In genomic region chr9:96436063-96436455, GRCh38 we compare ENCODE assay signal across 23 cellular contexts. TPM values are rescaled to one million over a fixed set of nuclear protein-coding genes. Genes with fewer than 3 reads are reported as not detected.
A peak's percentile ranks its signal among the peaks of the same experiment; 100 is the strongest.
DNase-seq lines count a peak whose midpoint lies in the region; ATAC-seq and TF ChIP-seq lines count a peak whose summit lies in the region.
"Had no signal": no experiment of that assay in that cellular context is flagged by ENCODE, and none has a peak within 500 bp of the region (broad histone marks: within the 10 kb centered on the region; RNA-seq: fewer than 3 reads in every experiment).

No MANE protein-coding gene starts in this region.

- intact Hi-C loops in CD8-positive, alpha-beta T cell (cut with DNase I, micrococcal nuclease): no loop called here

- no peak overlapping the region for H3K4me3 ChIP-seq in CD8-positive, alpha-beta T cell (ENCODE audit: low read depth, low read length)
- H3K4me3 ChIP-seq: hepatocyte, lung, thyroid gland had no signal

- H3K4me1 ChIP-seq in CD8-positive, alpha-beta T cell (ENCODE audit: insufficient read depth, low read length): no peaks in the 10 kb centered on the region
- H3K4me1 ChIP-seq: parathyroid adenoma, thyroid gland had no signal

- no peaks in the 10 kb centered on the region for H3K27me3 Mint-ChIP-seq in CD8-positive, alpha-beta T cell (ENCODE audit: low read depth)
- H3K27me3 Mint-ChIP-seq in natural killer cell treated with Interleukin-12 subunit alpha and Interleukin-12 subunit beta and Interleukin-15 and Interleukin-18, amount 100 ng/mL, for 72 hours: peaks cover 0 to 3% of the 10 kb centered on the region in 2 donors

- H3K27ac ChIP-seq in CD8-positive, alpha-beta T cell (ENCODE audit: low read depth, low read length): no peak overlapping the region
- H3K27ac ChIP-seq: C4-2B, hepatocyte, parathyroid adenoma, thyroid gland had no signal

- H3K4me3 Mint-ChIP-seq in CD8-positive, alpha-beta T cell: no peak overlapping the region
- H3K4me3 Mint-ChIP-seq in natural killer cell treated with Interleukin-12 subunit alpha and Interleukin-12 subunit beta and Interleukin-15 and Interleukin-18, amount 100 ng/mL, for 72 hours: no peak overlapping the region
- H3K4me3 Mint-ChIP-seq: activated T-cell treated with anti-CD3 and anti-CD28 coated beads, Interleukin-2, amount 50 U/mL, for 24 hours; nephron had no signal

- no peaks in the 10 kb centered on the region for H3K9me3 Mint-ChIP-seq in CD8-positive, alpha-beta T cell
- no peaks in the 10 kb centered on the region for H3K9me3 Mint-ChIP-seq in natural killer cell treated with Interleukin-12 subunit alpha and Interleukin-12 subunit beta and Interleukin-15 and Interleukin-18, amount 100 ng/mL, for 72 hours
- H3K9me3 Mint-ChIP-seq: activated T-cell treated with anti-CD3 and anti-CD28 coated beads, Interleukin-2, amount 50 U/mL, for 24 hours; nephron had no signal

- no peaks in the 10 kb centered on the region for H3K4me1 Mint-ChIP-seq in CD8-positive, alpha-beta T cell (ENCODE audit: low read depth)
- peaks cover 13 to 17% of the 10 kb centered on the region in 2 donors for H3K4me1 Mint-ChIP-seq in natural killer cell treated with Interleukin-12 subunit alpha and Interleukin-12 subunit beta and Interleukin-15 and Interleukin-18, amount 100 ng/mL, for 72 hours (ENCODE audit: low read depth in 2 of 2)
- H3K4me1 Mint-ChIP-seq: nephron had no signal

- no peaks in the 10 kb centered on the region for H3K27me3 ChIP-seq in CD8-positive, alpha-beta T cell (ENCODE audit: insufficient read depth, low read length)
- H3K27me3 ChIP-seq: hepatocyte, thyroid gland had no signal

- TF ChIP-seq CTCF in CD8-positive, alpha-beta T cell (IDR thresholded peaks at IDR 0.05): no peak
- TF ChIP-seq CTCF in GM10266 (IDR thresholded peaks at IDR 0.05; ENCODE audit: control insufficient read depth, insufficient read depth, low read depth, missing control alignments): no peak

- H3K9me3 ChIP-seq in CD8-positive, alpha-beta T cell (ENCODE audit: low read length): no peaks in the 10 kb centered on the region
- H3K9me3 ChIP-seq: thyroid gland had no signal

- H3K27ac Mint-ChIP-seq in CD8-positive, alpha-beta T cell: no peak overlapping the region
- H3K27ac Mint-ChIP-seq in natural killer cell treated with Interleukin-12 subunit alpha and Interleukin-12 subunit beta and Interleukin-15 and Interleukin-18, amount 100 ng/mL, for 72 hours: peak overlapping the region in 1 of 2 donors; percentile 1
- H3K27ac Mint-ChIP-seq: activated T-cell treated with anti-CD3 and anti-CD28 coated beads, Interleukin-2, amount 50 U/mL, for 24 hours; nephron had no signal

- POLR2A ChIA-PET in CD8-positive, alpha-beta T cell (lab: Charles Lee): no interaction called here

- CTCF ChIA-PET in CD8-positive, alpha-beta T cell (lab: Charles Lee): no interaction called here

- peak; percentile 44 for ATAC-seq in CD8-positive, alpha-beta T cell
- peak; percentile 74 to 83 for ATAC-seq in natural killer cell treated with Interleukin-12 subunit alpha and Interleukin-12 subunit beta and Interleukin-15 and Interleukin-18, amount 100 ng/mL, for 72 hours
- ATAC-seq: HCT116 had no signal

- DNase-seq in AG08395 (ENCODE audit: low spot score) (peak; percentile 13), amniotic epithelial cell (ENCODE audit: low read depth) (peak; percentile 14), GM10266 (ENCODE audit: extremely low spot score) (no peak), germinal center (ENCODE audit: low spot score) (no peak), NCI-H2196 treated with DMSO at 0.1 percent for 48 hours (lab: John Stamatoyannopoulos, UW; ENCODE audit: unreplicated experiment) (no peak)
- DNase-seq in CD8-positive, alpha-beta T cell: peak in 2 of 7 experiments; percentile 22 to 26
- peak; percentile 60 for DNase-seq in natural killer cell treated with Interleukin-12 subunit alpha and Interleukin-12 subunit beta and Interleukin-15 and Interleukin-18, amount 100 ng/mL, for 72 hours (ENCODE audit: low spot score)
- DNase-seq: activated CD8-positive, alpha-beta memory T cell treated with anti-CD3 and anti-CD28 coated beads for 24 hours; activated T-cell treated with anti-CD3 and anti-CD28 coated beads, Interleukin-2, amount 50 U/mL, for 24 hours; amniotic stem cell; GDM1; NCI-H1436 treated with DMSO at 0.1 percent for 48 hours; NCI-H446; NCI-H774; SHP77 treated with DMSO at 0.1 percent for 48 hours; small intestine; thyroid gland had no signal

- no peaks in the 10 kb centered on the region for H3K36me3 ChIP-seq in CD8-positive, alpha-beta T cell (ENCODE audit: insufficient read depth, low read length)
- H3K36me3 ChIP-seq: thyroid gland had no signal

- H3K36me3 Mint-ChIP-seq in CD8-positive, alpha-beta T cell: no peaks in the 10 kb centered on the region
- H3K36me3 Mint-ChIP-seq in natural killer cell treated with Interleukin-12 subunit alpha and Interleukin-12 subunit beta and Interleukin-15 and Interleukin-18, amount 100 ng/mL, for 72 hours: no peaks in the 10 kb centered on the region

RNA-seq across cellular contexts. Expression of gene HABP4, which starts 13.9 kb away (rescaled TPM):
- total RNA-seq in CD8-positive, alpha-beta T cell: 10 to 100 TPM; 31.9 to 32.6 TPM
- total RNA-seq in natural killer cell treated with Interleukin-12 subunit alpha and Interleukin-12 subunit beta and Interleukin-15 and Interleukin-18, amount 100 ng/mL, for 72 hours: 10 to 100 TPM in 1 of 2 donors, 1 to 10 TPM in 1; 3.0 to 11.5 TPM

RNA-seq across cellular contexts. Expression of gene ZNF367, which starts 17.9 kb away (rescaled TPM):
- 1 to 10 TPM; 6.1 to 6.4 TPM for total RNA-seq in CD8-positive, alpha-beta T cell
- 10 to 100 TPM; 12.8 to 26.3 TPM for total RNA-seq in natural killer cell treated with Interleukin-12 subunit alpha and Interleukin-12 subunit beta and Interleukin-15 and Interleukin-18, amount 100 ng/mL, for 72 hours

RNA-seq across cellular contexts. Expression of gene SLC35D2, which starts 52.5 kb away (rescaled TPM):
- 10 to 100 TPM; 18.5 to 20.5 TPM for total RNA-seq in CD8-positive, alpha-beta T cell
- 10 to 100 TPM in 1 of 2 donors, 1 to 10 TPM in 1; 4.2 to 12.9 TPM for total RNA-seq in natural killer cell treated with Interleukin-12 subunit alpha and Interleukin-12 subunit beta and Interleukin-15 and Interleukin-18, amount 100 ng/mL, for 72 hours

Comparison
In these comparisons a context has a peak if more than half of its experiments do, and no peak if none do; other contexts are left out.
1. DNase-seq: peak in AG08395 (single experiment), amniotic epithelial cell (single experiment) and natural killer cell treated with Interleukin-12 subunit alpha and Interleukin-12 subunit beta and Interleukin-15 and Interleukin-18, amount 100 ng/mL, for 72 hours (single experiment); none in GM10266 (single experiment), germinal center (single experiment) and NCI-H2196 treated with DMSO at 0.1 percent for 48 hours (single experiment).